ENCODE assay signal across 11 cellular contexts in the genomic region with DNA sequence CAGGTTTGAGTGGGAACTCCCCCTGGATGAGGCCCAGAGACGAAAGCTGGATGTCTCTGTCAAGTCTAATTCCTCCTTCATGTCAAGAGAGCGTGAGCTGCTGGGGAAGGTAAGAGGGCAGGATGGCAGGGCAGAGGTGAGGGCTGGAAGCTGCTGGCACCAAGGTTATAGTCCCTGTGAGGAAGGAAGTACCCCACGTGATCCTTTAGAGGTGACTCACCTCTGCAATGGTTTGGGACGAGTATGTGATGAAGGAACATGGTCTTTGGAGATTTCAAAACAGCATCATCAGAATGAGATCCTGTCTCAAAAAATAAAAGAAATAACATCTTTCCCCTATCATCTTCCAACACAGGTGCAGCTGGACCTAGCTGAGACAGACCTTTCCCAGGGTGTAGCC. TPM values are rescaled to one million over a fixed set of nuclear protein-coding genes. Genes with fewer than 3 reads are reported as not detected.
A peak's percentile ranks its signal among the peaks of the same experiment; 100 is the strongest.
DNase-seq lines count a peak whose midpoint lies in the region; ATAC-seq and TF ChIP-seq lines count a peak whose summit lies in the region.
"Had no signal": no experiment of that assay in that cellular context is flagged by ENCODE, and none has a peak within 500 bp of the region (broad histone marks: within the 10 kb centered on the region; RNA-seq: fewer than 3 reads in every experiment).

No MANE protein-coding gene starts in this region.

- peaks cover 60% of the 10 kb centered on the region for H3K36me3 ChIP-seq in CD8-positive, alpha-beta memory T cell (ENCODE audit: insufficient read depth, low read length)
- peaks cover 12% of the 10 kb centered on the region for H3K36me3 ChIP-seq in colonic mucosa
- peaks cover 8% of the 10 kb centered on the region for H3K36me3 ChIP-seq in neural progenitor cell

- H3F3A ChIP-seq in neural progenitor cell (ENCODE audit: low read depth) = peaks cover 19% of the 10 kb centered on the region

- H3K36me3 Mint-ChIP-seq in CD8-positive, alpha-beta memory T cell = peaks cover 26 to 69% (median 30%) of the 10 kb centered on the region in 3 donors
- H3K36me3 Mint-ChIP-seq in neural progenitor cell = peaks cover 41% of the 10 kb centered on the region

- peaks cover 37 to 47% (median 41%) of the 10 kb centered on the region in 3 donors for H3K4me1 Mint-ChIP-seq in CD8-positive, alpha-beta memory T cell
- no peaks in the 10 kb centered on the region for H3K4me1 Mint-ChIP-seq in neural progenitor cell

- POLR2A ChIA-PET in CD8-positive, alpha-beta memory T cell (lab: Charles Lee) = interaction anchor here (0.6 to 1.6 kb wide), 2 partner anchors 9 to 47 kb away, joined by 3 to 5 read pairs; no protein-coding TSS in a partner anchor

- TF ChIP-seq CTCF in 22Rv1 (IDR thresholded peaks at IDR 0.05) (no peak), colonic mucosa (IDR thresholded peaks at IDR 0.05) (no peak), neural progenitor cell (IDR thresholded peaks at IDR 0.05) (no peak)

- H4K20me1 ChIP-seq in neural progenitor cell (ENCODE audit: low read depth) = no peaks in the 10 kb centered on the region

- peak overlapping the region; percentile 14; the same call in 1 of the 2 replicates for H3K27ac ChIP-seq in 22Rv1
- no peak overlapping the region for H3K27ac ChIP-seq in CD8-positive, alpha-beta memory T cell (ENCODE audit: low read depth, low read length)
- peak overlapping the region; percentile 44 for H3K27ac ChIP-seq in colonic mucosa
- H3K27ac ChIP-seq in neural progenitor cell = no peak overlapping the region
- H3K27ac ChIP-seq: VCaP had no signal

- no peaks in the 10 kb centered on the region for H3K9me3 ChIP-seq in CD8-positive, alpha-beta memory T cell (ENCODE audit: low read length)
- no peaks in the 10 kb centered on the region for H3K9me3 ChIP-seq in colonic mucosa
- no peaks in the 10 kb centered on the region for H3K9me3 ChIP-seq in neural progenitor cell (ENCODE audit: low read depth)

- no peak overlapping the region for H3K4me3 ChIP-seq in CD8-positive, alpha-beta memory T cell (ENCODE audit: low read length)
- H3K4me3 ChIP-seq in colonic mucosa = no peak overlapping the region
- no peak overlapping the region for H3K4me3 ChIP-seq in neural progenitor cell

- ATAC-seq in GM19328 (IDR thresholded peaks at IDR 0.05; ENCODE audit: unreplicated experiment) (no peak), HG03378 (IDR thresholded peaks at IDR 0.05; ENCODE audit: unreplicated experiment) (no peak)

- no peaks in the 10 kb centered on the region for H3K27me3 ChIP-seq in CD8-positive, alpha-beta memory T cell (ENCODE audit: insufficient read depth, low read length, poor library complexity, severe bottlenecking)
- H3K27me3 ChIP-seq in colonic mucosa = no peaks in the 10 kb centered on the region
- H3K27me3 ChIP-seq in neural progenitor cell = no peaks in the 10 kb centered on the region

- intact Hi-C loops in colonic mucosa (cut with DNase I) = no loop called here

- no peak overlapping the region for H3K4me3 Mint-ChIP-seq in CD8-positive, alpha-beta memory T cell
- no peak overlapping the region for H3K4me3 Mint-ChIP-seq in neural progenitor cell

- no peak overlapping the region for H2AFZ ChIP-seq in neural progenitor cell (replicated peaks)

- no peaks in the 10 kb centered on the region for H3K27me3 Mint-ChIP-seq in CD8-positive, alpha-beta memory T cell
- H3K27me3 Mint-ChIP-seq in neural progenitor cell (ENCODE audit: insufficient read depth, low read depth) = peaks cover 11% of the 10 kb centered on the region

- no peak for DNase-seq in CD8-positive, alpha-beta memory T cell
- DNase-seq in colonic mucosa = no peak
- no peak for DNase-seq in neural progenitor cell (ENCODE audit: low spot score)
- no peak for DNase-seq in NCI-H1092 (lab: John Stamatoyannopoulos, UW)
- no peak for DNase-seq in DMS114 treated with DMSO at 0.1 percent for 48 hours (lab: John Stamatoyannopoulos, UW; ENCODE audit: unreplicated experiment)
- DNase-seq: NCI-H1436, NCI-H524 had no signal

- H3K4me1 ChIP-seq in CD8-positive, alpha-beta memory T cell (ENCODE audit: insufficient read depth, low read length) = peaks cover 36% of the 10 kb centered on the region
- H3K4me1 ChIP-seq in colonic mucosa = no peaks in the 10 kb centered on the region
- H3K4me1 ChIP-seq in neural progenitor cell = no peaks in the 10 kb centered on the region

- no peak overlapping the region for H3K9ac ChIP-seq in colonic mucosa (ENCODE audit: low read depth in 2 of 2, low read length in 2 of 2)
- no peak overlapping the region for H3K9ac ChIP-seq in neural progenitor cell

- H3K4me2 ChIP-seq in neural progenitor cell = no peak overlapping the region

- no peaks in the 10 kb centered on the region for H3K9me3 Mint-ChIP-seq in CD8-positive, alpha-beta memory T cell
- no peaks in the 10 kb centered on the region for H3K9me3 Mint-ChIP-seq in neural progenitor cell

- no peaks in the 10 kb centered on the region for H3K79me2 ChIP-seq in neural progenitor cell (ENCODE audit: low read depth)

- peak overlapping the region; percentile 38 to 90 (median 76) for H3K27ac Mint-ChIP-seq in CD8-positive, alpha-beta memory T cell
- H3K27ac Mint-ChIP-seq in neural progenitor cell = peak overlapping the region; percentile 52

- CTCF ChIA-PET in CD8-positive, alpha-beta memory T cell (lab: Charles Lee) = interaction anchor here (1.0 to 1.5 kb wide), 2 partner anchors 9 to 13 kb away, joined by 3 to 4 read pairs; no protein-coding TSS in a partner anchor

RNA-seq across cellular contexts. Expression of a gene that starts 9.2 kb away (rescaled TPM):
- 10 to 100 TPM; 68.6 to 70.0 TPM for total RNA-seq in CD8-positive, alpha-beta memory T cell
- 6.2 TPM for polyA plus RNA-seq in CD8-positive, alpha-beta memory T cell
- total RNA-seq in colonic mucosa = 10 to 100 TPM; 18.6 to 19.1 TPM
- 131 and 198 TPM in 2 replicates for total RNA-seq in neural progenitor cell (ENCODE audit: low replicate concordance)

RNA-seq across cellular contexts. Expression of a gene that starts 14.9 kb away (rescaled TPM):
- total RNA-seq in CD8-positive, alpha-beta memory T cell = 1,000 to 10,000 TPM; 1,010 to 1,017 TPM
- 2,423 TPM for polyA plus RNA-seq in CD8-positive, alpha-beta memory T cell
- total RNA-seq in colonic mucosa (1,000 to 10,000 TPM; 1,641 to 1,922 TPM), neural progenitor cell (ENCODE audit: low replicate concordance) (1,139 and 1,233 TPM in 2 replicates)

RNA-seq across cellular contexts. Expression of a gene that starts 15.2 kb away (rescaled TPM):
- 100 to 1,000 TPM; 185 to 191 TPM for total RNA-seq in CD8-positive, alpha-beta memory T cell
- 374 TPM for polyA plus RNA-seq in CD8-positive, alpha-beta memory T cell
- total RNA-seq in colonic mucosa (10 to 100 TPM; 63.9 to 72.8 TPM), neural progenitor cell (ENCODE audit: low replicate concordance) (75.3 and 146 TPM in 2 replicates)

RNA-seq across cellular contexts. Expression of a gene that starts 25.2 kb away (rescaled TPM):
- total RNA-seq in CD8-positive, alpha-beta memory T cell = 1 to 10 TPM; 8.1 to 9.0 TPM
- 3.2 TPM for polyA plus RNA-seq in CD8-positive, alpha-beta memory T cell
- 1 to 10 TPM; 3.5 to 6.1 TPM for total RNA-seq in colonic mucosa
- 10.3 and 10.8 TPM in 2 replicates for total RNA-seq in neural progenitor cell (ENCODE audit: low replicate concordance)

RNA-seq across cellular contexts. Expression of a gene that starts 26.8 kb away (rescaled TPM):
- total RNA-seq in CD8-positive, alpha-beta memory T cell = 1,000 to 10,000 TPM; 5,711 to 5,990 TPM
- 7,268 TPM for polyA plus RNA-seq in CD8-positive, alpha-beta memory T cell
- 1,000 to 10,000 TPM; 3,248 to 3,669 TPM for total RNA-seq in colonic mucosa
- 3,372 and 3,805 TPM in 2 replicates for total RNA-seq in neural progenitor cell (ENCODE audit: low replicate concordance)

Comparison
In these comparisons a context has a peak if more than half of its experiments do, and no peak if none do; other contexts are left out.
1. H3K27ac ChIP-seq: peak in 22Rv1 (single experiment) and colonic mucosa (single experiment); none in CD8-positive, alpha-beta memory T cell (single experiment) and neural progenitor cell (single experiment).